Comparison of ENCODE assay signal across 20 cellular contexts in the genomic region with DNA sequence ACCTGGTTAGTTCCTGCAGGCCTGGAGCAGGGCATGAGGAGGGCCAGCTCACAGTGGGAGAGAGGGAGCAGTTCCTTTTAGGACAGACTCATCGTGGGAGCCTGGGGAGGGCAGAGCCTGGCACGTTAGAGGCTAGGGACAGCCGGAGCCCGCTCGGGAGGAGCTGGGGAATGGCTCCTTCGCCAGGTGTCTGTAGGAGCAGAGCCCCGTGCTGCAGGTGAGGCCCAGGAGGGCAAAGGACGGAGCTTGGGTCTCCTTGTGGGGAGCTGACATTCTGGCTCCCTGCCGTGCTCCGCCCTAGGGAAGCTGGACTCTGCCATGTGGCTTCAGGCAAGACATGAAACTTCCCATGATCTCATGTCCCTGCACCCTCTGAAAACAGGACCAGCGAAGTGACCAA. TPM values are rescaled to one million over a fixed set of nuclear protein-coding genes. Genes with fewer than 3 reads are reported as not detected.
DNase-seq lines count a peak whose midpoint lies in the region; ATAC-seq, FAIRE-seq and TF ChIP-seq lines count a peak whose summit lies in the region.
"Had no signal": no experiment of that assay in that cellular context is flagged by ENCODE, and none has a peak within 500 bp of the region (broad histone marks: within the 10 kb centered on the region; RNA-seq: fewer than 3 reads in every experiment).

No MANE protein-coding gene starts in this region.

- no peaks in the 10 kb centered on the region for H3K9me3 ChIP-seq in left ventricle myocardium inferior (replicated peaks)
- H3K9me3 ChIP-seq in esophagus muscularis mucosa: no peaks in the 10 kb centered on the region
- H3K9me3 ChIP-seq in sigmoid colon: no peaks in the 10 kb centered on the region
- H3K9me3 ChIP-seq in aorta (ENCODE audit: control insufficient read depth, low read length): no peaks in the 10 kb centered on the region

- no peak overlapping the region for H3K4me3 Mint-ChIP-seq in stimulated activated naive CD8-positive, alpha-beta T cell treated with anti-CD3 and anti-CD28 coated beads, Interleukin-15, amount 100 ng/mL, for 72 hours
- H3K4me3 Mint-ChIP-seq: activated T-cell treated with anti-CD3 and anti-CD28 coated beads, Interleukin-2, amount 50 U/mL, for 72 hours; CD4-positive, alpha-beta memory T cell had no signal

- ATAC-seq in left cardiac atrium: no peak
- no peak for ATAC-seq in aorta (ENCODE audit: low FRiP score)
- no peak for ATAC-seq in stimulated activated naive CD8-positive, alpha-beta T cell treated with anti-CD3 and anti-CD28 coated beads, Interleukin-15, amount 100 ng/mL, for 72 hours
- ATAC-seq: activated T-cell treated with anti-CD3 and anti-CD28 coated beads, Interleukin-2, amount 50 U/mL, for 72 hours; Right ventricle myocardium inferior had no signal

- TF ChIP-seq EP300 in esophagus muscularis mucosa (IDR thresholded peaks at IDR 0.05) (no peak), sigmoid colon (IDR thresholded peaks at IDR 0.05) (no peak)

- DNase-seq in left ventricle myocardium inferior (no peak), left cardiac atrium (no peak), esophagus muscularis mucosa (ENCODE audit: extremely low spot score) (no peak), sigmoid colon (no peak), aorta (no peak), cortex of kidney (lab: John Stamatoyannopoulos, UW) (no peak), D721Med (ENCODE audit: insufficient read length, low spot score) (no peak)
- no peak for DNase-seq in stimulated activated naive CD8-positive, alpha-beta T cell treated with anti-CD3 and anti-CD28 coated beads, Interleukin-15, amount 100 ng/mL, for 72 hours
- DNase-seq: activated CD4-positive, alpha-beta T cell treated with anti-CD3 and anti-CD28 coated beads, Interleukin-2, amount 50 U/mL, for 48 hours; activated T-cell treated with anti-CD3 and anti-CD28 coated beads, Interleukin-2, amount 50 U/mL, for 72 hours; CD4-positive, alpha-beta memory T cell; effector CD4-positive, alpha-beta T cell; GDM1; MM.1S; NCI-H2029; NCI-H774 had no signal

- no peaks in the 10 kb centered on the region for H3K27me3 Mint-ChIP-seq in stimulated activated naive CD8-positive, alpha-beta T cell treated with anti-CD3 and anti-CD28 coated beads, Interleukin-15, amount 100 ng/mL, for 72 hours
- H3K27me3 Mint-ChIP-seq: CD4-positive, alpha-beta memory T cell had no signal

- H3K27ac Mint-ChIP-seq in stimulated activated naive CD8-positive, alpha-beta T cell treated with anti-CD3 and anti-CD28 coated beads, Interleukin-15, amount 100 ng/mL, for 72 hours: no peak overlapping the region
- H3K27ac Mint-ChIP-seq: activated T-cell treated with anti-CD3 and anti-CD28 coated beads, Interleukin-2, amount 50 U/mL, for 72 hours had no signal

- no peaks in the 10 kb centered on the region for H3K9me3 Mint-ChIP-seq in stimulated activated naive CD8-positive, alpha-beta T cell treated with anti-CD3 and anti-CD28 coated beads, Interleukin-15, amount 100 ng/mL, for 72 hours
- H3K9me3 Mint-ChIP-seq: activated T-cell treated with anti-CD3 and anti-CD28 coated beads, Interleukin-2, amount 50 U/mL, for 72 hours; CD4-positive, alpha-beta memory T cell had no signal

- H3K4me3 ChIP-seq in left ventricle myocardium inferior (no peak overlapping the region), esophagus muscularis mucosa (no peak overlapping the region), sigmoid colon (no peak overlapping the region), aorta (ENCODE audit: low read length in 2 of 2) (no peak overlapping the region)
- H3K4me3 ChIP-seq: lung had no signal

- peak overlapping the region; percentile 82 for H3K27ac ChIP-seq in left ventricle myocardium inferior (replicated peaks)
- peak overlapping the region; percentile 91 to 99 (median 96) for H3K27ac ChIP-seq in esophagus muscularis mucosa (replicated peaks in 1 of 4)
- peak overlapping the region; percentile 92 to 99 (median 98) for H3K27ac ChIP-seq in sigmoid colon
- H3K27ac ChIP-seq in aorta (ENCODE audit: low read depth in 1 of 2, low read length in 2 of 2): peak overlapping the region; percentile 58 to 95

- TF ChIP-seq POLR2A in esophagus muscularis mucosa (IDR thresholded peaks at IDR 0.05; ENCODE audit: low read depth) (no peak), sigmoid colon (IDR thresholded peaks at IDR 0.05) (no peak)

- no peaks in the 10 kb centered on the region for H3K27me3 ChIP-seq in left ventricle myocardium inferior (ENCODE audit: low read depth)
- no peaks in the 10 kb centered on the region for H3K27me3 ChIP-seq in esophagus muscularis mucosa
- no peaks in the 10 kb centered on the region for H3K27me3 ChIP-seq in sigmoid colon
- no peaks in the 10 kb centered on the region for H3K27me3 ChIP-seq in aorta (ENCODE audit: control insufficient read depth in 1 of 2, insufficient read depth in 2 of 2, low read length in 1 of 2)

- intact Hi-C loops in left ventricle myocardium inferior (cut with micrococcal nuclease) (no loop called here), left cardiac atrium (cut with DNase I) (loop anchor here in 1 of 2 donors (5.0 kb wide), 1 partner anchor 33 kb away; no protein-coding TSS in a partner anchor), esophagus muscularis mucosa (cut with DNase I) (no loop called here), sigmoid colon (cut with DNase I) (loop anchor here (2.0 to 5.0 kb wide), 2 partner anchors 14 to 33 kb away; no protein-coding TSS in a partner anchor), aorta (cut with DNase I) (loop anchor here in 1 of 2 donors (5.0 kb wide), 1 partner anchor 43 kb away; no protein-coding TSS in a partner anchor)

- no CpG with 5 or more reads among the region's 11 CpGs for WGBS in esophagus muscularis mucosa
- WGBS in sigmoid colon, 2 donors: 81 to 85% methylated on average over 11 of the region's 11 CpGs
- WGBS in aorta, 2 donors: 45 to 47% methylated on average over 11 of the region's 11 CpGs

- TF ChIP-seq CTCF in left ventricle myocardium inferior (IDR thresholded peaks at IDR 0.05; ENCODE audit: borderline replicate concordance) (no peak), esophagus muscularis mucosa (IDR thresholded peaks at IDR 0.05) (no peak), sigmoid colon (IDR thresholded peaks at IDR 0.05) (no peak), D721Med (IDR thresholded peaks at IDR 0.05; ENCODE audit: insufficient read depth, missing control alignments) (no peak)

- no peak for FAIRE-seq in D721Med (lab: Jason Lieb, UNC)
- FAIRE-seq: astrocyte had no signal

- peaks cover 83% of the 10 kb centered on the region for H3K4me1 ChIP-seq in left ventricle myocardium inferior
- H3K4me1 ChIP-seq in esophagus muscularis mucosa: peaks cover 82 to 100% (median 99%) of the 10 kb centered on the region in 4 donors
- peaks cover 6 to 100% (median 98%) of the 10 kb centered on the region in 4 donors for H3K4me1 ChIP-seq in sigmoid colon
- H3K4me1 ChIP-seq in aorta (ENCODE audit: control insufficient read depth in 1 of 2, insufficient read depth in 2 of 2, low read length in 2 of 2): peaks cover 0 to 4% of the 10 kb centered on the region in 2 donors

- H3K36me3 ChIP-seq in left ventricle myocardium inferior (no peaks in the 10 kb centered on the region), esophagus muscularis mucosa (no peaks in the 10 kb centered on the region), sigmoid colon (no peaks in the 10 kb centered on the region), aorta (ENCODE audit: control insufficient read depth in 1 of 2, insufficient read depth in 2 of 2, low read length in 1 of 2) (no peaks in the 10 kb centered on the region)

- H3K4me1 Mint-ChIP-seq in stimulated activated naive CD8-positive, alpha-beta T cell treated with anti-CD3 and anti-CD28 coated beads, Interleukin-15, amount 100 ng/mL, for 72 hours: peaks cover under 1% of the 10 kb centered on the region

RNA-seq across cellular contexts. Expression of gene MTSS2, which starts 18.7 kb away (rescaled TPM):
- total RNA-seq in left ventricle myocardium inferior: 83.9 TPM
- 10 to 100 TPM; 50.7 to 51.4 TPM for total RNA-seq in left cardiac atrium
- total RNA-seq in esophagus muscularis mucosa: 100 to 1,000 TPM in 2 of 4 donors, 10 to 100 TPM in 2; 74.9 to 238 (median 130) TPM
- total RNA-seq in sigmoid colon: 10 to 100 TPM; 36.4 to 100.0 (median 60.7) TPM
- 10 to 100 TPM in 2 of 3 donors, 1 to 10 TPM in 1; 5.4 to 28.2 (median 10.9) TPM for polyA plus RNA-seq in sigmoid colon
- 10 to 100 TPM; 65.7 to 87.4 TPM for total RNA-seq in aorta
- 10 to 100 TPM; 22.0 to 33.4 TPM for polyA plus RNA-seq in aorta
- polyA plus RNA-seq: CD4-positive, alpha-beta memory T cell had no signal

RNA-seq across cellular contexts. Expression of gene IL34, which starts 58.2 kb away (rescaled TPM):
- total RNA-seq in left ventricle myocardium inferior: 2.1 TPM
- 1 to 10 TPM; 1.4 to 4.0 TPM for total RNA-seq in left cardiac atrium
- 1 to 10 TPM; 1.7 to 4.7 (median 3.4) TPM for total RNA-seq in esophagus muscularis mucosa
- total RNA-seq in sigmoid colon: 1 to 10 TPM in 3 of 4 donors, not detected in 1; 3.6 to 5.4 (median 4.6) TPM
- polyA plus RNA-seq in sigmoid colon: 1 to 10 TPM in 2 of 3 donors, not detected in 1; 1.8 to 5.5 TPM
- 10 to 100 TPM; 14.2 to 21.9 TPM for total RNA-seq in aorta
- polyA plus RNA-seq in aorta: 10 to 100 TPM; 19.4 to 98.6 TPM
- total RNA-seq: A673; CD4-positive, alpha-beta memory T cell had no signal
- polyA plus RNA-seq: CD4-positive, alpha-beta memory T cell had no signal
